Comparison of ENCODE assay signal across 8 cellular contexts in the genomic region with DNA sequence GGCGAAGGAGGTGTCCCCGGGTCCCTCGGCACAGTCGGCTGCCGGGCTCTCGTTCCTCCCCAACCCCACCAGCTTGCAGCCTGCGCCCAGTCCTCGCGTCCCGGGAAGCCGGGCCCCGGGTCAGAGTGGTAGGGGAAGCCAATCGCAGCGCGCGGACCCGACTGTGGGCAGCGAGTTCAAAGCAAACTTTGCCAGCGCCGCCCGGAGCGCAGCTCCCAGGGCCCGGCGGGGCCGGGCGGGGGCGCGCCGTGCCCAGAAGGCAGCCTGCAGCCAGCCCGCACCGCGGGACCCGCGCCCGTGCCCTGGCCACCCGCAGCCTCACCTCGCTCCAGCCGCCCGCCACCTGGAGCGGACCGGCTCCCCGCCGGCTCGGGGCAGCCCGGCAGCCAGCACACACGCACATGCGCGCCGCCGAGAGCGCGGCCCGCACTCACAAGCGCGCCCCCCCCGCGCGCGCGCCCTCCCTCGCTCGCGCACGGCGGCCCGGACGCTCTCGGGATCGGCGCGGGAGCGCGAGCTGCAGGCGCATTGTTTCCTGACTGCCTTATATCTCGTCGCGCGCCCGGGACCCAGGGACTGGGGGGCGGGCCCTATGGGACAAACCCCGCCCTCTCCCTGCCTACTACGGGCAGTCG. TPM values are rescaled to one million over a fixed set of nuclear protein-coding genes. Genes with fewer than 3 reads are reported as not detected.
A peak's percentile ranks its signal among the peaks of the same experiment; 100 is the strongest.
DNase-seq lines count a peak whose midpoint lies in the region; TF ChIP-seq lines count a peak whose summit lies in the region.

A gene with protein sequence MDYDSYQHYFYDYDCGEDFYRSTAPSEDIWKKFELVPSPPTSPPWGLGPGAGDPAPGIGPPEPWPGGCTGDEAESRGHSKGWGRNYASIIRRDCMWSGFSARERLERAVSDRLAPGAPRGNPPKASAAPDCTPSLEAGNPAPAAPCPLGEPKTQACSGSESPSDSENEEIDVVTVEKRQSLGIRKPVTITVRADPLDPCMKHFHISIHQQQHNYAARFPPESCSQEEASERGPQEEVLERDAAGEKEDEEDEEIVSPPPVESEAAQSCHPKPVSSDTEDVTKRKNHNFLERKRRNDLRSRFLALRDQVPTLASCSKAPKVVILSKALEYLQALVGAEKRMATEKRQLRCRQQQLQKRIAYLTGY (minus strand): TSS at position 432 of the 635 bp plus-strand sequence. CDS start 483 bp downstream, outside the sequence.

- H3K27ac ChIP-seq in H9 (ENCODE audit: insufficient read length, low read depth, low read length) (no peak within 1 kb of the TSS), MM.1S (ENCODE audit: low read length) (peak within 1 kb of the TSS; percentile 20; the same call in 1 of the 2 replicates), ascending aorta (no peak within 1 kb of the TSS), sigmoid colon (peak within 1 kb of the TSS; percentile 17 to 43 (median 34))

- no peak within 1 kb of the TSS for H2AK5ac ChIP-seq in H9 (ENCODE audit: insufficient read length, low read length)

- H2BK20ac ChIP-seq in H9 (ENCODE audit: low read depth, low read length, poor library complexity, severe bottlenecking) = no peak within 1 kb of the TSS

- peak within 1 kb of the TSS in 1 of 3 experiments; percentile 92; a peak in 2 of 7 replicates for H3K27ac Mint-ChIP-seq in H9
- no peak within 1 kb of the TSS for H3K27ac Mint-ChIP-seq in T-helper 1 cell treated with Interleukin-12 subunit alpha and Interleukin-12 subunit beta and Interleukin-4 antibody, amounts not matched to agents 30 μg/mL and 1 μg/mL, for 36 hours

- no peak within 1 kb of the TSS for H2BK12ac ChIP-seq in H9 (ENCODE audit: insufficient read length, low read depth, low read length)

- H3K4me3 ChIP-seq in GM08714 (ENCODE audit: low read length) (peak within 1 kb of the TSS; percentile 78), MM.1S (ENCODE audit: low read length) (peak within 1 kb of the TSS; percentile 88), ascending aorta (peak within 1 kb of the TSS; percentile 64 to 72), sigmoid colon (peak within 1 kb of the TSS; percentile 24 to 65 (median 54))

- H3T11ph ChIP-seq in H9 (ENCODE audit: low read length) = no peak within 1 kb of the TSS

- H3K56ac ChIP-seq in H9 (ENCODE audit: insufficient read length, low read depth, low read length) = no peak within 1 kb of the TSS

- H3K9me3 Mint-ChIP-seq in H9 = peaks cover 0 to 2% of the 10 kb centered on the region in 2 experiments; a peak in 1 of 5 replicates
- no peaks in the 10 kb centered on the region for H3K9me3 Mint-ChIP-seq in T-helper 1 cell treated with Interleukin-12 subunit alpha and Interleukin-12 subunit beta and Interleukin-4 antibody, amounts not matched to agents 30 μg/mL and 1 μg/mL, for 36 hours

- H3K79me1 ChIP-seq in H9 (ENCODE audit: insufficient read depth, low read depth, low read length, poor library complexity, severe bottlenecking) = no peaks in the 10 kb centered on the region

- no peak within 1 kb of the TSS for H4K91ac ChIP-seq in H9 (ENCODE audit: insufficient read length, low read depth, low read length)

- no peak for TF ChIP-seq EP300 in sigmoid colon (IDR thresholded peaks at IDR 0.05)

- H3K4me1 Mint-ChIP-seq in H9 = peaks cover 42 to 48% of the 10 kb centered on the region in 2 experiments
- H3K4me1 Mint-ChIP-seq in T-helper 1 cell treated with Interleukin-12 subunit alpha and Interleukin-12 subunit beta and Interleukin-4 antibody, amounts not matched to agents 30 μg/mL and 1 μg/mL, for 36 hours (ENCODE audit: low read depth) = peaks cover 3% of the 10 kb centered on the region

- no peak within 1 kb of the TSS for H3K4ac ChIP-seq in H9 (ENCODE audit: low read depth, low read length)

- H2BK5ac ChIP-seq in H9 (ENCODE audit: insufficient read length, low read length) = no peak within 1 kb of the TSS

- no peak within 1 kb of the TSS for H2BK15ac ChIP-seq in H9 (ENCODE audit: low read depth, low read length)

- TF ChIP-seq POLR2A in sigmoid colon (IDR thresholded peaks at IDR 0.05) = no peak

- DNase-seq in H9 = peak; percentile 97
- DNase-seq in MM.1S = peak; percentile 95
- DNase-seq in ascending aorta (ENCODE audit: low spot score in 2 of 2) = peak in 1 of 2 donors; percentile 69
- peak in 43 of 51 donors; percentile 24 to 83 (median 55) for DNase-seq in hypothalamus (lab: John Stamatoyannopoulos, UW)
- DNase-seq in sigmoid colon = peak; percentile 69
- DNase-seq in mesenteric fat pad (ENCODE audit: low spot score) = no peak

- no peak within 1 kb of the TSS for H3K23ac ChIP-seq in H9 (ENCODE audit: insufficient read length, low read depth, low read length)

- H2AFZ ChIP-seq in H9 (ENCODE audit: low read length) (no peak within 1 kb of the TSS), MM.1S (ENCODE audit: low read length) (peak within 1 kb of the TSS; percentile 95)

- H4K8ac ChIP-seq in H9 (replicated peaks; ENCODE audit: insufficient read length, low read depth, low read length) = no peak within 1 kb of the TSS

- no peak within 1 kb of the TSS for H2BK120ac ChIP-seq in H9 (ENCODE audit: low read depth, low read length, poor library complexity, severe bottlenecking)

- intact Hi-C loops in ascending aorta (cut with DNase I) (loop anchor here (1.0 kb wide), 1 partner anchor 85 kb away; no protein-coding TSS in a partner anchor), sigmoid colon (cut with DNase I) (no loop called here)

- H3K27me3 ChIP-seq in H9 (ENCODE audit: insufficient read depth, low read length) = peaks cover 4% of the 10 kb centered on the region; the same call in 1 of the 2 replicates
- H3K27me3 ChIP-seq in MM.1S (replicated peaks; ENCODE audit: insufficient read depth, low read length) = peaks cover 7% of the 10 kb centered on the region; the same call in 1 of the 2 replicates
- H3K27me3 ChIP-seq in ascending aorta = no peaks in the 10 kb centered on the region
- H3K27me3 ChIP-seq in sigmoid colon = peaks cover 8 to 70% (median 34%) of the 10 kb centered on the region in 3 donors

- H3K27me3 Mint-ChIP-seq in H9 (ENCODE audit: low read depth) = peaks cover 28% of the 10 kb centered on the region
- peaks cover 73% of the 10 kb centered on the region for H3K27me3 Mint-ChIP-seq in T-helper 1 cell treated with Interleukin-12 subunit alpha and Interleukin-12 subunit beta and Interleukin-4 antibody, amounts not matched to agents 30 μg/mL and 1 μg/mL, for 36 hours (ENCODE audit: low read depth)

- TF ChIP-seq CTCF in H9 (conservative IDR thresholded peaks at IDR 0.05) (no peak), MM.1S (IDR thresholded peaks at IDR 0.05; ENCODE audit: low read length) (no peak), ascending aorta (IDR thresholded peaks at IDR 0.05) (no peak), sigmoid colon (IDR thresholded peaks at IDR 0.05) (no peak)

- H3K4me1 ChIP-seq in H9 (ENCODE audit: insufficient read depth, low read length) = peaks cover 12% of the 10 kb centered on the region; the same call in 1 of the 2 replicates
- peaks cover 4% of the 10 kb centered on the region; the same call in 1 of the 2 replicates for H3K4me1 ChIP-seq in MM.1S (ENCODE audit: low read length)
- H3K4me1 ChIP-seq in ascending aorta = peaks cover 3 to 9% of the 10 kb centered on the region in 2 donors
- H3K4me1 ChIP-seq in sigmoid colon = peaks cover 0 to 19% (median 19%) of the 10 kb centered on the region in 4 donors

- H4K5ac ChIP-seq in H9 (ENCODE audit: insufficient read length, low read depth, low read length) = no peak within 1 kb of the TSS

- peaks cover 19% of the 10 kb centered on the region for H3K23me2 ChIP-seq in H9 (ENCODE audit: insufficient read length, low read depth, low read length, poor library complexity, severe bottlenecking)

- whole genome bisulfite sequencing in H9 (ENCODE audit: extremely low coverage, insufficient read length, low lambda C conversion rate) = no CpG with 5 or more reads among the region's 83 CpGs
- 0 to 1% methylated on average over 83 of the region's 83 CpGs for WGBS in sigmoid colon, 2 donors

- peak within 1 kb of the TSS; percentile 78 to 93 for H3K4me3 Mint-ChIP-seq in H9
- H3K4me3 Mint-ChIP-seq in T-helper 1 cell treated with Interleukin-12 subunit alpha and Interleukin-12 subunit beta and Interleukin-4 antibody, amounts not matched to agents 30 μg/mL and 1 μg/mL, for 36 hours = peak within 1 kb of the TSS; percentile 63

- peak within 1 kb of the TSS; percentile 71 for H3K14ac ChIP-seq in H9 (ENCODE audit: insufficient read depth, low read length)

- H4K20me1 ChIP-seq in H9 (ENCODE audit: control insufficient read depth, insufficient read depth, insufficient read length) (no peaks in the 10 kb centered on the region), MM.1S (ENCODE audit: insufficient read depth, low read length) (no peaks in the 10 kb centered on the region)

- no peaks in the 10 kb centered on the region for H3K9me2 ChIP-seq in MM.1S (replicated peaks; ENCODE audit: insufficient read depth, low read length)

- peak within 1 kb of the TSS; percentile 70 for H3K4me2 ChIP-seq in H9 (ENCODE audit: insufficient read depth, insufficient read length, low read length)
- H3K4me2 ChIP-seq in MM.1S (ENCODE audit: low read depth, low read length) = peak within 1 kb of the TSS; percentile 98

- no peaks in the 10 kb centered on the region for H3K36me3 ChIP-seq in MM.1S (replicated peaks; ENCODE audit: insufficient read depth, low read length)
- no peaks in the 10 kb centered on the region for H3K36me3 ChIP-seq in ascending aorta
- no peaks in the 10 kb centered on the region for H3K36me3 ChIP-seq in sigmoid colon

- H3K9me3 ChIP-seq in H9 (ENCODE audit: control insufficient read depth, low read depth, low read length) = no peaks in the 10 kb centered on the region
- no peaks in the 10 kb centered on the region for H3K9me3 ChIP-seq in MM.1S (replicated peaks; ENCODE audit: insufficient read depth, low read length)
- no peaks in the 10 kb centered on the region for H3K9me3 ChIP-seq in ascending aorta
- H3K9me3 ChIP-seq in sigmoid colon = no peaks in the 10 kb centered on the region

- H3F3A ChIP-seq in MM.1S (ENCODE audit: insufficient read depth, low read length) = no peaks in the 10 kb centered on the region

- H3K36me3 Mint-ChIP-seq in H9 (ENCODE audit: insufficient read depth in 1 of 3, low read depth in 3 of 3) = peaks cover 2 to 11% (median 5%) of the 10 kb centered on the region in 3 experiments; a peak in 6 of 7 replicates
- no peaks in the 10 kb centered on the region for H3K36me3 Mint-ChIP-seq in T-helper 1 cell treated with Interleukin-12 subunit alpha and Interleukin-12 subunit beta and Interleukin-4 antibody, amounts not matched to agents 30 μg/mL and 1 μg/mL, for 36 hours (ENCODE audit: low read depth)

- no peaks in the 10 kb centered on the region for H3K79me2 ChIP-seq in H9 (ENCODE audit: insufficient read depth, low read length)
- no peaks in the 10 kb centered on the region for H3K79me2 ChIP-seq in MM.1S (ENCODE audit: low read length)

- H3K9ac ChIP-seq in H9 (ENCODE audit: extremely low read depth, insufficient read length, low read length) = peak within 1 kb of the TSS; percentile 64
- peak within 1 kb of the TSS; percentile 55; the same call in 1 of the 2 replicates for H3K9ac ChIP-seq in MM.1S (ENCODE audit: low read length)

- peak within 1 kb of the TSS; percentile 71 for H3K18ac ChIP-seq in H9 (ENCODE audit: insufficient read length, low read depth, low read length)

RNA-seq across cellular contexts. Expression of the gene that starts here (rescaled TPM):
- 17.6 and 18.4 TPM in 2 replicates for total RNA-seq in H9 (2021)
- 22.1 TPM for total RNA-seq in ascending aorta
- 1 to 10 TPM in 2 of 4 donors, under 1 TPM in 2; 0.14 to 1.7 (median 0.78) TPM for total RNA-seq in sigmoid colon
- polyA plus RNA-seq in sigmoid colon = 1 to 10 TPM; 5.8 to 8.2 (median 7.2) TPM
- 0.32 TPM for total RNA-seq in mesenteric fat pad

Comparison
In these comparisons a context has a peak if more than half of its experiments do, and no peak if none do; other contexts are left out.
1. H3K27ac ChIP-seq: peak in MM.1S (single experiment) and sigmoid colon (4 of 4); none in H9 (single experiment) and ascending aorta (0 of 2).
2. Peak in every context shown above with its lines, with median percentiles within 50 percentile points of each other: H3K4me3 ChIP-seq.